2 cellular contexts compared by ENCODE assay signal in the genomic region with DNA sequence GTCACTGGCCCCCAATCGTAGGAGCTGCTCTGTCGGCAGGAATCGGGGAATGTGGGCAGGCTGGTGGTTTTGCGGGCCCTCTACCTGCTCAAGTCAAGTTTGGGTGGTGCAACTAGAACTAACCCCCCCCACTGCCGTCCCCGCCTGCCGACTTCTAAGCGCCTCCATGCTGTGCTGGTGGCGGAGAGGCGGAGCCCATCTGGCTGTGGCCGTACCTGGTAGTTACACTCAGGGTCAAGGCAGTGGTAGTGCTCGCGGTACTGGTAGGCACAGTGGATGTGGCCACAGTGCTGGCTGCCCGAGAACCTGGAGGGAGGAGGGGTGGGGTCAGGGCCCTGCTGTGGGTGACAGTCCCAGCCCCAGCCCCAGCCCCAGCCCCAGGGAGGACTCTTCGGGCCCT.
TF ChIP-seq lines count a peak whose summit lies in the region.

No MANE protein-coding gene starts in this region.

TF ChIP-seq in GM23338, 12 proteins besides CTCF, POLR2A, EP300 and RAD21:
- no peak for TF ChIP-seq EZH2 (IDR thresholded peaks at IDR 0.05; ENCODE audit: low read depth, unreplicated experiment)
- TF ChIP-seq EZH2phosphoT487 (IDR thresholded peaks at IDR 0.05; ENCODE audit: unreplicated experiment), result no peak
- TF ChIP-seq NANOG (IDR thresholded peaks at IDR 0.05; ENCODE audit: borderline replicate concordance), result no peak
- no peak for TF ChIP-seq ZNF114 (CRISPR knock-in tag; IDR thresholded peaks at IDR 0.05)
- TF ChIP-seq, protein P1, sequence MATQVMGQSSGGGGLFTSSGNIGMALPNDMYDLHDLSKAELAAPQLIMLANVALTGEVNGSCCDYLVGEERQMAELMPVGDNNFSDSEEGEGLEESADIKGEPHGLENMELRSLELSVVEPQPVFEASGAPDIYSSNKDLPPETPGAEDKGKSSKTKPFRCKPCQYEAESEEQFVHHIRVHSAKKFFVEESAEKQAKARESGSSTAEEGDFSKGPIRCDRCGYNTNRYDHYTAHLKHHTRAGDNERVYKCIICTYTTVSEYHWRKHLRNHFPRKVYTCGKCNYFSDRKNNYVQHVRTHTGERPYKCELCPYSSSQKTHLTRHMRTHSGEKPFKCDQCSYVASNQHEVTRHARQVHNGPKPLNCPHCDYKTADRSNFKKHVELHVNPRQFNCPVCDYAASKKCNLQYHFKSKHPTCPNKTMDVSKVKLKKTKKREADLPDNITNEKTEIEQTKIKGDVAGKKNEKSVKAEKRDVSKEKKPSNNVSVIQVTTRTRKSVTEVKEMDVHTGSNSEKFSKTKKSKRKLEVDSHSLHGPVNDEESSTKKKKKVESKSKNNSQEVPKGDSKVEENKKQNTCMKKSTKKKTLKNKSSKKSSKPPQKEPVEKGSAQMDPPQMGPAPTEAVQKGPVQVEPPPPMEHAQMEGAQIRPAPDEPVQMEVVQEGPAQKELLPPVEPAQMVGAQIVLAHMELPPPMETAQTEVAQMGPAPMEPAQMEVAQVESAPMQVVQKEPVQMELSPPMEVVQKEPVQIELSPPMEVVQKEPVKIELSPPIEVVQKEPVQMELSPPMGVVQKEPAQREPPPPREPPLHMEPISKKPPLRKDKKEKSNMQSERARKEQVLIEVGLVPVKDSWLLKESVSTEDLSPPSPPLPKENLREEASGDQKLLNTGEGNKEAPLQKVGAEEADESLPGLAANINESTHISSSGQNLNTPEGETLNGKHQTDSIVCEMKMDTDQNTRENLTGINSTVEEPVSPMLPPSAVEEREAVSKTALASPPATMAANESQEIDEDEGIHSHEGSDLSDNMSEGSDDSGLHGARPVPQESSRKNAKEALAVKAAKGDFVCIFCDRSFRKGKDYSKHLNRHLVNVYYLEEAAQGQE (IDR thresholded peaks at IDR 0.05; ENCODE audit: unreplicated experiment), result no peak
- no peak for TF ChIP-seq POLR2AphosphoS5 (IDR thresholded peaks at IDR 0.05; ENCODE audit: low read depth)
- TF ChIP-seq, protein P2, sequence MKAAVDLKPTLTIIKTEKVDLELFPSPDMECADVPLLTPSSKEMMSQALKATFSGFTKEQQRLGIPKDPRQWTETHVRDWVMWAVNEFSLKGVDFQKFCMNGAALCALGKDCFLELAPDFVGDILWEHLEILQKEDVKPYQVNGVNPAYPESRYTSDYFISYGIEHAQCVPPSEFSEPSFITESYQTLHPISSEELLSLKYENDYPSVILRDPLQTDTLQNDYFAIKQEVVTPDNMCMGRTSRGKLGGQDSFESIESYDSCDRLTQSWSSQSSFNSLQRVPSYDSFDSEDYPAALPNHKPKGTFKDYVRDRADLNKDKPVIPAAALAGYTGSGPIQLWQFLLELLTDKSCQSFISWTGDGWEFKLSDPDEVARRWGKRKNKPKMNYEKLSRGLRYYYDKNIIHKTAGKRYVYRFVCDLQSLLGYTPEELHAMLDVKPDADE (IDR thresholded peaks at IDR 0.05), result no peak
- TF ChIP-seq JUNB (IDR thresholded peaks at IDR 0.05; ENCODE audit: unreplicated experiment), result no peak

TF ChIP-seq in H1, 55 proteins besides CTCF, POLR2A, EP300 and RAD21 (continued from another document):
- TF ChIP-seq BRCA1 (IDR thresholded peaks at IDR 0.05; ENCODE audit: low read depth, low read length) (no peak), JUND (IDR thresholded peaks at IDR 0.05; ENCODE audit: low read length) (no peak), HDAC2 (IDR thresholded peaks at IDR 0.05; ENCODE audit: borderline replicate concordance in 1 of 2, low read depth in 2 of 2, low read length in 2 of 2) (no peak), TAF1 (IDR thresholded peaks at IDR 0.05; ENCODE audit: low read depth, low read length) (no peak)
- TF ChIP-seq, protein P3, sequence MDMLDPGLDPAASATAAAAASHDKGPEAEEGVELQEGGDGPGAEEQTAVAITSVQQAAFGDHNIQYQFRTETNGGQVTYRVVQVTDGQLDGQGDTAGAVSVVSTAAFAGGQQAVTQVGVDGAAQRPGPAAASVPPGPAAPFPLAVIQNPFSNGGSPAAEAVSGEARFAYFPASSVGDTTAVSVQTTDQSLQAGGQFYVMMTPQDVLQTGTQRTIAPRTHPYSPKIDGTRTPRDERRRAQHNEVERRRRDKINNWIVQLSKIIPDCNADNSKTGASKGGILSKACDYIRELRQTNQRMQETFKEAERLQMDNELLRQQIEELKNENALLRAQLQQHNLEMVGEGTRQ (IDR thresholded peaks at IDR 0.05; ENCODE audit: low read length), result no peak
